ENCODE assay signal across 16 cellular contexts in genomic region chr14:103656758-103657133, GRCh38.
"Had no signal": no experiment of that assay in that cellular context is flagged by ENCODE, and none has a peak within 500 bp of the region (broad histone marks: within the 10 kb centered on the region; RNA-seq: fewer than 3 reads in every experiment).

No MANE protein-coding gene starts in this region.

- H3K9ac ChIP-seq: neural progenitor cell had no signal

- H3K9me3 ChIP-seq: ascending aorta, esophagus squamous epithelium, heart right ventricle, pancreas, spleen, thoracic aorta had no signal

- H3K4me3 ChIP-seq: ascending aorta, esophagus squamous epithelium, heart right ventricle, neural progenitor cell, pancreas, spleen, thoracic aorta had no signal

- H3K27ac ChIP-seq: esophagus squamous epithelium, neural progenitor cell, pancreas had no signal

- ATAC-seq: sciatic nerve had no signal

- H3K4me2 ChIP-seq: neural progenitor cell had no signal

- H3K4me3 Mint-ChIP-seq: activated B cell treated with CpG ODN at 0.5 μM for 24 hours; activated T-helper 1 cell treated with anti-CD3 and anti-CD28 coated beads, Interleukin-12 subunit alpha, Interleukin-12 subunit beta, Interleukin-2, Interleukin-4 antibody, amounts not matched to agents 30 ng/mL and 10 ng/mL and 1 ng/mL, durations not matched to agents 14 hours and 24 hours and 36 hours; naive B cell; neural progenitor cell had no signal

- H3K27ac Mint-ChIP-seq: activated T-helper 1 cell treated with anti-CD3 and anti-CD28 coated beads, Interleukin-12 subunit alpha, Interleukin-12 subunit beta, Interleukin-2, Interleukin-4 antibody, amounts not matched to agents 30 ng/mL and 10 ng/mL and 1 ng/mL, durations not matched to agents 14 hours and 24 hours and 36 hours; neural progenitor cell had no signal

- H3K9me3 Mint-ChIP-seq: activated B cell treated with CpG ODN at 0.5 μM for 24 hours; activated T-helper 1 cell treated with anti-CD3 and anti-CD28 coated beads, Interleukin-12 subunit alpha, Interleukin-12 subunit beta, Interleukin-2, Interleukin-4 antibody, amounts not matched to agents 30 ng/mL and 10 ng/mL and 1 ng/mL, durations not matched to agents 14 hours and 24 hours and 36 hours; naive B cell; neural progenitor cell had no signal

- H3K4me1 ChIP-seq: neural progenitor cell, pancreas had no signal

- H3K27me3 Mint-ChIP-seq: activated B cell treated with CpG ODN at 0.5 μM for 24 hours, naive B cell had no signal

- H3K27me3 ChIP-seq: ascending aorta, esophagus squamous epithelium, heart right ventricle, neural progenitor cell, pancreas, spleen had no signal

- H2AFZ ChIP-seq: neural progenitor cell had no signal

- DNase-seq: activated B cell treated with CpG ODN at 0.5 μM for 24 hours; activated CD4-positive, alpha-beta T cell treated with anti-CD3 and anti-CD28 coated beads for 48 hours; activated CD8-positive, alpha-beta memory T cell treated with anti-CD3 and anti-CD28 coated beads, Interleukin-2, amount 50 U/mL, for 48 hours; activated naive CD4-positive, alpha-beta T cell; esophagus squamous epithelium; foreskin melanocyte; heart right ventricle; naive B cell; pancreas; spleen; T-helper 2 cell had no signal
